ENCODE assay signal across 8 cellular contexts in the genomic region with DNA sequence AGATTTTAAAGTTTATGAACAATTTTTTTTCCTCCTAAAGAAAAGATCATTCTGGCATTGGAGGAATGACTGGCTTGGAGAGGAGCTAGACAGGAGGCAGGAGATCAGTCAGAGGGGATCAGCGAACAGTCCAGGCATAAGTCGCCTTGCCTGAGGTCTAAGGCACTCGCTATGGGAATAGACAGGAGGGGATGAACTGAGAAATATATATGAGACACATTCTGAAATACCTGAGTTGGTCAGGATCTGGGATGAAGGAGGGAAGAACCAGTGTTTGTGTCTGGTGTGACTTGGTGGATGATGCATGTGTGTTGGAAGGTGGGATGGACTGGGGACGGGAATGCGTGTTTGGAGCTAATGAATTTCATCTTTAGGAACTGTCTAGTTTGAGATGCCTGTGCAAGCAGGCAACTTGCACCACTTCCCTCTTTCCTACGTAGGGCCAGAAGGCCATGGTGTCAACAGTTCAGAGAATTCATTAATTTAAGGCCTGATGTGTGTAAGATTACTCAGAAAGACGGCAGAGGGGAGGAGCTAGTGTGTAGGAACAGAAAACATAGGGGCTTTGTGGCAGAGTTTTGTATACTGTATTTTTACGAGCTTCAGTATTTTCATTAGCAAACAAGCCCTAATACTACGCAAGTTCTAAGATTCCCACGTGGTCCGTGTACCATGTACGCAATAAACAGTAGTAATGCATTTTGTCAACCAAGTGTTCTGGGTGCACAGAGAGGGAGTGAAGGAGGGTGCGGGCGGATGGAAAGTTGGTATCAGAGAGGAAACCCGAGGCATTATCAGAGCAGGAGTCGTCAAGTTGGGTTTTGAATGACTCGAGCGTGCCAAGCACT. TPM values are rescaled to one million over a fixed set of nuclear protein-coding genes. Genes with fewer than 3 reads are reported as not detected.
DNase-seq lines count a peak whose midpoint lies in the region; ATAC-seq and TF ChIP-seq lines count a peak whose summit lies in the region.

No MANE protein-coding gene starts in this region.

- peak overlapping the region; percentile 85 to 89 (median 86) for H3K4me3 ChIP-seq in right lobe of liver

- H3K27ac Mint-ChIP-seq in T-helper 17 cell: peak overlapping the region; percentile 98
- peak overlapping the region; percentile 85 for H3K27ac Mint-ChIP-seq in stimulated activated memory B cell treated with anti-CD40 and anti-IgM and Interleukin-4, amounts not matched to agents 10 μg/mL and 1 μg/mL and 100 μg/mL, for 72 hours

- H3K4me1 ChIP-seq in right lobe of liver: peaks cover 0 to 11% (median 0%) of the 10 kb centered on the region in 4 donors

- TF ChIP-seq CTCF in right lobe of liver (IDR thresholded peaks at IDR 0.05): no peak

- peak overlapping the region in 2 of 3 donors; percentile 71 to 73 for H3K27ac ChIP-seq in right lobe of liver

- no peaks in the 10 kb centered on the region for H3K27me3 Mint-ChIP-seq in T-helper 17 cell
- H3K27me3 Mint-ChIP-seq in stimulated activated memory B cell treated with anti-CD40 and anti-IgM and Interleukin-4, amounts not matched to agents 10 μg/mL and 1 μg/mL and 100 μg/mL, for 72 hours: no peaks in the 10 kb centered on the region

- H3K9me3 Mint-ChIP-seq in stimulated activated memory B cell treated with anti-CD40 and anti-IgM and Interleukin-4, amounts not matched to agents 10 μg/mL and 1 μg/mL and 100 μg/mL, for 72 hours: no peaks in the 10 kb centered on the region

- H3K36me3 ChIP-seq in right lobe of liver: peaks cover 0 to 29% (median 0%) of the 10 kb centered on the region in 4 donors

- peaks cover 5% of the 10 kb centered on the region for H3K36me3 Mint-ChIP-seq in T-helper 17 cell (ENCODE audit: low read depth)
- H3K36me3 Mint-ChIP-seq in stimulated activated memory B cell treated with anti-CD40 and anti-IgM and Interleukin-4, amounts not matched to agents 10 μg/mL and 1 μg/mL and 100 μg/mL, for 72 hours: peaks cover 19% of the 10 kb centered on the region

- WGBS in right lobe of liver (ENCODE audit: insufficient coverage, low coverage, low lambda C conversion rate, missing lambda C conversion rate): 22% methylated on average over 18 of the region's 18 CpGs

- H3K27me3 ChIP-seq in right lobe of liver: no peaks in the 10 kb centered on the region

- peak overlapping the region; percentile 100 for H3K4me3 Mint-ChIP-seq in T-helper 17 cell
- peak overlapping the region; percentile 83 for H3K4me3 Mint-ChIP-seq in stimulated activated memory B cell treated with anti-CD40 and anti-IgM and Interleukin-4, amounts not matched to agents 10 μg/mL and 1 μg/mL and 100 μg/mL, for 72 hours

- intact Hi-C loops in right lobe of liver (cut with DNase I): no loop called here

- H3K9me3 ChIP-seq in T-helper 17 cell (ENCODE audit: control insufficient read depth, low read length, poor library complexity, severe bottlenecking) (no peaks in the 10 kb centered on the region), right lobe of liver (no peaks in the 10 kb centered on the region)

- peak; percentile 90 for DNase-seq in SIG-M5 treated with dmso at 0.1 percent for 504 hours (lab: John Stamatoyannopoulos, UW; ENCODE audit: unreplicated experiment)
- DNase-seq in SIG-M5 (lab: John Stamatoyannopoulos, UW): no peak
- no peak for DNase-seq in T-helper 17 cell
- DNase-seq in central memory CD4-positive, alpha-beta T cell: peak; percentile 44
- DNase-seq in right lobe of liver: no peak

- peaks cover 19% of the 10 kb centered on the region for H3K4me1 Mint-ChIP-seq in T-helper 17 cell
- H3K4me1 Mint-ChIP-seq in stimulated activated memory B cell treated with anti-CD40 and anti-IgM and Interleukin-4, amounts not matched to agents 10 μg/mL and 1 μg/mL and 100 μg/mL, for 72 hours: peaks cover 36% of the 10 kb centered on the region

- ATAC-seq in HG03175 (IDR thresholded peaks at IDR 0.05; ENCODE audit: unreplicated experiment): peak; percentile 16
- peak; percentile 63 for ATAC-seq in T-helper 17 cell
- ATAC-seq in right lobe of liver: peak; percentile 10 to 23 (median 16)
- ATAC-seq in stimulated activated memory B cell treated with anti-CD40 and anti-IgM and Interleukin-4, amounts not matched to agents 10 μg/mL and 1 μg/mL and 100 μg/mL, for 72 hours: peak; percentile 73
- no peak for ATAC-seq in GM19328 (IDR thresholded peaks at IDR 0.05; ENCODE audit: unreplicated experiment)

- no peak for TF ChIP-seq POLR2A in right lobe of liver (IDR thresholded peaks at IDR 0.05)

RNA-seq across cellular contexts. Expression of a gene that starts 0.8 kb away (rescaled TPM):
- total RNA-seq in T-helper 17 cell (10 to 100 TPM; 13.7 to 18.5 TPM), right lobe of liver (1 to 10 TPM; 3.6 to 7.3 (median 6.3) TPM)

Comparison
In these comparisons a context has a peak if more than half of its experiments do, and no peak if none do; other contexts are left out.
1. DNase-seq: peak in SIG-M5 treated with dmso at 0.1 percent for 504 hours (single experiment) and central memory CD4-positive, alpha-beta T cell (single experiment); none in SIG-M5 (single experiment), T-helper 17 cell (0 of 3) and right lobe of liver (0 of 3).